ENCODE assay signal across 20 cellular contexts in the genomic region with DNA sequence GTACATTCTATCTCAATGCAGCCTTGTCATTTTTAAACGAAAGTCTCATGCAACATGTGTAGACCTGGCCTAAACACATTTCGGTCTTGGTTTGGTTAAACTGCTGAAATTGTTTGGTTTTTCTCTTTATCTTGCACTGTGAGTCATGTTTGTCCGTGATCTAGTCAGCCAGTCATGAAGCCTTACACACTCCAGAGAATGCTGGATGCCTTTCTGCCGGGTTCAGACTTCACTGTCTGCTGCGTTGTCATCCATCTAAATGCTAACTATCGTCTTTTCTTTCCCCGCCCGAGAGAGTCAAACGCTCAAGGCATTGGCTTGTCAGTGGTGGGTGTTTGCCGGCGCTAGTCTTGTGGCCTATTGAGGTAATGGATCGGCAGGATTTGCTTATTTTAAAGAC.
A peak's percentile ranks its signal among the peaks of the same experiment; 100 is the strongest.
DNase-seq lines count a peak whose midpoint lies in the region; ATAC-seq and TF ChIP-seq lines count a peak whose summit lies in the region.
"Had no signal": no experiment of that assay in that cellular context is flagged by ENCODE, and none has a peak within 500 bp of the region (broad histone marks: within the 10 kb centered on the region; RNA-seq: fewer than 3 reads in every experiment).

No MANE protein-coding gene starts in this region.

- in situ Hi-C loops in brain microvascular endothelial cell (cut with HindIII; ENCODE audit: low pct_ligation_motif_present, low sequenced_read_pairs) (no loop called here), transverse colon (cut with MboI; ENCODE audit: low pct_ligation_motif_present in 1 of 4, low pct_unique_long_range_greater_than_20kb in 1 of 4, low sequenced_read_pairs in 3 of 4) (no loop called here)

- DNase-seq in GM23338 (ENCODE audit: low spot score) = peak; percentile 11
- peak; percentile 84 for DNase-seq in amniotic epithelial cell (ENCODE audit: low read depth)
- peak; percentile 30 for DNase-seq in hepatocyte (ENCODE audit: low spot score)
- no peak for DNase-seq in smooth muscle cell (lab: John Stamatoyannopoulos, UW; ENCODE audit: unreplicated experiment)
- DNase-seq in brain microvascular endothelial cell = no peak
- DNase-seq in transverse colon = no peak
- DNase-seq in NCI-H1436 (lab: John Stamatoyannopoulos, UW) = no peak
- no peak for DNase-seq in 8988T
- DNase-seq: DND-41, GDM1, Karpas-422, MG63, NCI-H1048, NCI-H2081 treated with DMSO at 0.1 percent for 48 hours, OCI-M1, RPMI8226, SIG-M5 had no signal

- H3K9ac ChIP-seq in smooth muscle cell (ENCODE audit: low read depth) = peak overlapping the region; percentile 27

- H4K20me1 ChIP-seq in GM23338 (replicated peaks; ENCODE audit: insufficient read depth) (no peaks in the 10 kb centered on the region), hepatocyte (ENCODE audit: insufficient read depth, poor library complexity, severe bottlenecking) (no peaks in the 10 kb centered on the region), smooth muscle cell (ENCODE audit: low read depth) (no peaks in the 10 kb centered on the region)

- TF ChIP-seq POLR2A in transverse colon (IDR thresholded peaks at IDR 0.05) = no peak

- H3K36me3 Mint-ChIP-seq in GM23338 (ENCODE audit: low read depth) = no peaks in the 10 kb centered on the region
- H3K36me3 Mint-ChIP-seq: CD14-positive monocyte, IgD-negative memory B cell had no signal

- WGBS in hepatocyte (ENCODE audit: low lambda C conversion rate, missing lambda C conversion rate) = 53% methylated on average over 12 of the region's 12 CpGs
- 25% methylated on average over 12 of the region's 12 CpGs for WGBS in smooth muscle cell (ENCODE audit: low lambda C conversion rate)
- WGBS in transverse colon (ENCODE audit: low coverage in 1 of 2), 2 donors = 81 to 84% methylated on average over 6 to 12 of the region's 12 CpGs

- H2AFZ ChIP-seq in GM23338 (no peak overlapping the region), hepatocyte (no peak overlapping the region), smooth muscle cell (ENCODE audit: low read depth) (peak overlapping the region; percentile 42)

- no peaks in the 10 kb centered on the region for H3K4me1 Mint-ChIP-seq in GM23338
- H3K4me1 Mint-ChIP-seq: CD14-positive monocyte, IgD-negative memory B cell had no signal

- intact Hi-C loops in transverse colon (cut with DNase I; ENCODE audit: low total_unique reads) = no loop called here

- H3K9me3 Mint-ChIP-seq in GM23338 = no peaks in the 10 kb centered on the region

- H3K9me3 ChIP-seq in hepatocyte (ENCODE audit: low read depth) = no peaks in the 10 kb centered on the region
- no peaks in the 10 kb centered on the region for H3K9me3 ChIP-seq in smooth muscle cell (replicated peaks; ENCODE audit: low read depth)
- no peaks in the 10 kb centered on the region for H3K9me3 ChIP-seq in transverse colon
- H3K9me3 ChIP-seq: HAP-1 had no signal

- H3K9me2 ChIP-seq in GM23338 (ENCODE audit: insufficient read depth) (peaks cover 6% of the 10 kb centered on the region; the same call in 1 of the 2 replicates), hepatocyte (replicated peaks; ENCODE audit: insufficient read depth) (no peaks in the 10 kb centered on the region)

- H3K27ac ChIP-seq in GM23338 (ENCODE audit: low read depth) (no peak overlapping the region), hepatocyte (peak overlapping the region; percentile 40), smooth muscle cell (ENCODE audit: low read depth) (peak overlapping the region; percentile 71), brain microvascular endothelial cell (no peak overlapping the region), transverse colon (no peak overlapping the region)

- no peak overlapping the region for H3K27ac Mint-ChIP-seq in GM23338
- H3K27ac Mint-ChIP-seq: CD14-positive monocyte, IgD-negative memory B cell had no signal

- H3K4me3 Mint-ChIP-seq in GM23338 = no peak overlapping the region
- H3K4me3 Mint-ChIP-seq: CD14-positive monocyte, IgD-negative memory B cell had no signal

- H3K27me3 Mint-ChIP-seq in GM23338 (ENCODE audit: insufficient read depth, low read depth, poor library complexity) = no peaks in the 10 kb centered on the region
- H3K27me3 Mint-ChIP-seq: IgD-negative memory B cell had no signal

- no peak for TF ChIP-seq EP300 in transverse colon (IDR thresholded peaks at IDR 0.05; ENCODE audit: low read depth)

- H3K36me3 ChIP-seq in GM23338 (ENCODE audit: insufficient read depth) (no peaks in the 10 kb centered on the region), hepatocyte (replicated peaks; ENCODE audit: insufficient read depth, low read depth) (no peaks in the 10 kb centered on the region), smooth muscle cell (ENCODE audit: low read depth) (no peaks in the 10 kb centered on the region), brain microvascular endothelial cell (replicated peaks) (no peaks in the 10 kb centered on the region), transverse colon (no peaks in the 10 kb centered on the region)
- H3K36me3 ChIP-seq: HAP-1, MG63 had no signal

- H3K27me3 ChIP-seq in GM23338 (ENCODE audit: insufficient read depth) = no peaks in the 10 kb centered on the region
- H3K27me3 ChIP-seq in hepatocyte = no peaks in the 10 kb centered on the region
- no peaks in the 10 kb centered on the region for H3K27me3 ChIP-seq in smooth muscle cell (ENCODE audit: low read depth)
- H3K27me3 ChIP-seq in brain microvascular endothelial cell (replicated peaks) = no peaks in the 10 kb centered on the region
- no peaks in the 10 kb centered on the region for H3K27me3 ChIP-seq in transverse colon
- H3K27me3 ChIP-seq: MG63 had no signal

- H3F3A ChIP-seq in GM23338 (replicated peaks; ENCODE audit: low read depth) (no peaks in the 10 kb centered on the region), smooth muscle cell (ENCODE audit: low read depth) (no peaks in the 10 kb centered on the region)

- no peak overlapping the region for H3K4me3 ChIP-seq in GM23338
- no peak overlapping the region for H3K4me3 ChIP-seq in hepatocyte
- H3K4me3 ChIP-seq in smooth muscle cell = no peak overlapping the region
- H3K4me3 ChIP-seq in brain microvascular endothelial cell (ENCODE audit: low read depth, low read length) = no peak overlapping the region
- H3K4me3 ChIP-seq in transverse colon = no peak overlapping the region
- H3K4me3 ChIP-seq: HAP-1, MG63 had no signal

- no peak; the same call in 2 of the 3 replicates for ATAC-seq in GM23338

- TF ChIP-seq CTCF in GM23338 (conservative IDR thresholded peaks at IDR 0.05; ENCODE audit: low read depth in 2 of 2) = no peak
- no peak for TF ChIP-seq CTCF in hepatocyte (IDR thresholded peaks at IDR 0.05; ENCODE audit: poor library complexity)
- no peak for TF ChIP-seq CTCF in smooth muscle cell (IDR thresholded peaks at IDR 0.05; ENCODE audit: borderline replicate concordance, insufficient read depth, poor library complexity, severe bottlenecking)
- no peak for TF ChIP-seq CTCF in brain microvascular endothelial cell (IDR thresholded peaks at IDR 0.05; ENCODE audit: low read depth, low read length, missing control alignments)
- TF ChIP-seq CTCF in transverse colon (IDR thresholded peaks at IDR 0.05) = no peak

- H3K4me2 ChIP-seq in GM23338 = no peak overlapping the region
- peak overlapping the region; percentile 39 for H3K4me2 ChIP-seq in hepatocyte
- H3K4me2 ChIP-seq in smooth muscle cell = peak overlapping the region; percentile 40

- H3K4me1 ChIP-seq in GM23338 (ENCODE audit: insufficient read depth) (no peaks in the 10 kb centered on the region), hepatocyte (ENCODE audit: insufficient read depth) (no peaks in the 10 kb centered on the region), smooth muscle cell (ENCODE audit: low read depth) (no peaks in the 10 kb centered on the region), transverse colon (no peaks in the 10 kb centered on the region)
- H3K4me1 ChIP-seq: HAP-1 had no signal

- H3K79me2 ChIP-seq in GM23338 (replicated peaks; ENCODE audit: insufficient read depth) (no peaks in the 10 kb centered on the region), hepatocyte (no peaks in the 10 kb centered on the region), smooth muscle cell (ENCODE audit: low read depth) (no peaks in the 10 kb centered on the region)

Comparison
In these comparisons a context has a peak if more than half of its experiments do, and no peak if none do; other contexts are left out.
1. DNase-seq: peak in GM23338 (single experiment), amniotic epithelial cell (single experiment) and hepatocyte (single experiment); none in smooth muscle cell (single experiment), brain microvascular endothelial cell (single experiment), transverse colon (single experiment), NCI-H1436 (single experiment) and 8988T (single experiment).
2. H3K27ac ChIP-seq: peak in hepatocyte (single experiment) and smooth muscle cell (single experiment); none in GM23338 (single experiment), brain microvascular endothelial cell (single experiment) and transverse colon (0 of 4).